In the genomic region with DNA sequence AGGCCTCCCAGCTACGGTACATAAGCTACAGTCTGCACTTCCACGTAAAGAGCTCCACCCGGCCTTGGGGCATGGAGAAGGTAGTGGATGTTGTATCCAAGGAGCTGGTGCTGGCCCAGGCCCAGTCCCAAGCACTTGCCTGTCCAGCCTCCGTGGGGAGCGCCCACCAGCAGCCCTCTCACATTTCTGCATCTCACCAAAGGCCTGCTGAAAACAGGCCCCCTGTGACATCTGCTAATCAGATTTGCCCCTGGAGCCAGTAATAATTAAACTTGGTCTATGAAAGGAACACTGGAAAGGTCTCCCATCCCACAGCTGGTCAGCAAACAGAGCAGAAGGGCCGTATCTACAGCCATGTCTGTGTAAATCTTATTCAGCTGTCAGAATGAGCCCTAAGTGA, we compare ENCODE assay signal across 13 cellular contexts.
A peak's percentile ranks its signal among the peaks of the same experiment; 100 is the strongest.
DNase-seq lines count a peak whose midpoint lies in the region; ATAC-seq and TF ChIP-seq lines count a peak whose summit lies in the region.
"Had no signal": no experiment of that assay in that cellular context is flagged by ENCODE, and none has a peak within 500 bp of the region (broad histone marks: within the 10 kb centered on the region; RNA-seq: fewer than 3 reads in every experiment).

No MANE protein-coding gene starts in this region.

- H3K27ac ChIP-seq in coronary artery (peak overlapping the region; percentile 73 to 91), lung (ENCODE audit: low read depth in 1 of 2, low read length in 1 of 2) (peak overlapping the region; percentile 47 to 80), subcutaneous abdominal adipose tissue (ENCODE audit: low read depth, low read length) (peak overlapping the region; percentile 95)

- H3K4me1 Mint-ChIP-seq in HFFc6 (ENCODE audit: low read depth): peaks cover 67% of the 10 kb centered on the region

- peaks cover 0 to 2% of the 10 kb centered on the region in 2 donors for H3K9me3 ChIP-seq in lung (ENCODE audit: control insufficient read depth in 2 of 2, insufficient read depth in 1 of 2, low read length in 1 of 2)
- no peaks in the 10 kb centered on the region for H3K9me3 ChIP-seq in subcutaneous abdominal adipose tissue (ENCODE audit: control insufficient read depth in 5 of 5, low read length in 5 of 5)

- DNase-seq in HFFc6 (no peak), coronary artery (ENCODE audit: low spot score) (no peak), lung (ENCODE audit: low spot score) (no peak), NCI-H446 treated with DMSO at 0.1 percent for 48 hours (lab: John Stamatoyannopoulos, UW) (no peak), NCI-H69 (lab: John Stamatoyannopoulos, UW) (no peak)
- DNase-seq: activated CD4-positive, CD25-positive, alpha-beta regulatory T cell treated with anti-CD3 and anti-CD28 coated beads, Interleukin-2, amount 50 U/mL, for 72 hours; activated T-cell treated with anti-CD3 and anti-CD28 coated beads, Interleukin-2, amount 50 U/mL, for 4 hours; NCI-H2081; stimulated activated CD4-positive, alpha-beta T cell treated with anti-CD3 and anti-CD28 coated beads, Interleukin-12 subunit alpha, Interleukin-12 subunit beta, amount 100 ng/mL, for 4 hours had no signal

- 86 to 94% methylated on average over 6 of the region's 6 CpGs for WGBS in lung, 2 donors

- peak overlapping the region in 4 of 5 donors; percentile 21 to 91 (median 48) for H3K9ac ChIP-seq in subcutaneous abdominal adipose tissue (ENCODE audit: low read length in 5 of 5)

- ATAC-seq in lung (ENCODE audit: insufficient read depth, low FRiP score): no peak
- ATAC-seq in HG03097 (IDR thresholded peaks at IDR 0.05; ENCODE audit: low FRiP score, unreplicated experiment): no peak
- no peak for ATAC-seq in GM21447 (IDR thresholded peaks at IDR 0.05; ENCODE audit: unreplicated experiment)
- ATAC-seq: activated T-cell treated with anti-CD3 and anti-CD28 coated beads, Interleukin-2, amount 50 U/mL, for 4 hours had no signal

- H3K27me3 ChIP-seq in lung (ENCODE audit: control insufficient read depth, insufficient read depth) (no peaks in the 10 kb centered on the region), subcutaneous abdominal adipose tissue (ENCODE audit: control insufficient read depth in 5 of 5, insufficient read depth in 4 of 5, low read length in 5 of 5) (peaks cover 0 to 4% (median 0%) of the 10 kb centered on the region in 5 donors)

- H3K4me1 ChIP-seq in lung (ENCODE audit: control insufficient read depth in 2 of 2, insufficient read depth in 2 of 2, low read length in 2 of 2) (peaks cover 10 to 15% of the 10 kb centered on the region in 2 donors), subcutaneous abdominal adipose tissue (ENCODE audit: control insufficient read depth in 5 of 5, insufficient read depth in 5 of 5, low read length in 5 of 5) (peaks cover 22 to 56% (median 46%) of the 10 kb centered on the region in 5 donors)

- no peaks in the 10 kb centered on the region for H3K27me3 Mint-ChIP-seq in HFFc6 (ENCODE audit: insufficient read depth)
- H3K27me3 Mint-ChIP-seq: B cell had no signal

- H3K36me3 ChIP-seq in lung (ENCODE audit: control insufficient read depth in 2 of 2, insufficient read depth in 2 of 2, low read length in 2 of 2) (no peaks in the 10 kb centered on the region), subcutaneous abdominal adipose tissue (ENCODE audit: control insufficient read depth in 5 of 5, insufficient read depth in 5 of 5, low read length in 5 of 5) (peaks cover 0 to 2% (median 0%) of the 10 kb centered on the region in 5 donors)

- H3K36me3 Mint-ChIP-seq in HFFc6 (ENCODE audit: low read depth): peaks cover 3% of the 10 kb centered on the region

- no peak for TF ChIP-seq CTCF in HFFc6 (IDR thresholded peaks at IDR 0.05)
- TF ChIP-seq CTCF in coronary artery (IDR thresholded peaks at IDR 0.05): no peak
- no peak for TF ChIP-seq CTCF in lung (IDR thresholded peaks at IDR 0.05; ENCODE audit: control extremely low read depth, extremely low read depth)

- H3K27ac Mint-ChIP-seq in HFFc6: peak overlapping the region; percentile 96

- H3K9me3 Mint-ChIP-seq in HFFc6: no peaks in the 10 kb centered on the region
- H3K9me3 Mint-ChIP-seq: activated T-cell treated with anti-CD3 and anti-CD28 coated beads, Interleukin-2, amount 50 U/mL, for 4 hours had no signal

- peak overlapping the region; percentile 27 for H3K4me3 ChIP-seq in coronary artery
- H3K4me3 ChIP-seq in lung: no peak overlapping the region
- H3K4me3 ChIP-seq in subcutaneous abdominal adipose tissue (ENCODE audit: low read depth in 1 of 5, low read length in 5 of 5): peak overlapping the region in 1 of 5 donors; percentile 38

- H3K4me3 Mint-ChIP-seq in HFFc6: peak overlapping the region; percentile 70
- H3K4me3 Mint-ChIP-seq: activated T-cell treated with anti-CD3 and anti-CD28 coated beads, Interleukin-2, amount 50 U/mL, for 4 hours; B cell had no signal
